ENCODE assay signal across 22 cellular contexts in genomic region chr11:93517611-93518010, GRCh38. TPM values are rescaled to one million over a fixed set of nuclear protein-coding genes. Genes with fewer than 3 reads are reported as not detected.
DNase-seq lines count a peak whose midpoint lies in the region; ATAC-seq and TF ChIP-seq lines count a peak whose summit lies in the region.
"Had no signal": no experiment of that assay in that cellular context is flagged by ENCODE, and none has a peak within 500 bp of the region (broad histone marks: within the 10 kb centered on the region; RNA-seq: fewer than 3 reads in every experiment).

No MANE protein-coding gene starts in this region.

- no peak overlapping the region for H4K8ac ChIP-seq in mesenchymal stem cell (ENCODE audit: low read length)

- no peak overlapping the region for H4K91ac ChIP-seq in mesenchymal stem cell (ENCODE audit: low read length)

- no peak for ATAC-seq in activated T-helper 17 cell treated with anti-CD3 and anti-CD28 coated beads, Interleukin-2, amount 50 U/mL, for 72 hours (replicated peaks)
- ATAC-seq: CD8-positive, alpha-beta T cell had no signal

- H3K27ac ChIP-seq in mesenchymal stem cell (ENCODE audit: low read length, poor library complexity, severe bottlenecking) = no peak overlapping the region
- H3K27ac ChIP-seq: C4-2B, SJSA1 had no signal

- peaks cover 32% of the 10 kb centered on the region for H3K4me1 Mint-ChIP-seq in activated T-helper 17 cell treated with anti-CD3 and anti-CD28 coated beads, Interleukin-2, amount 50 U/mL, for 72 hours
- peaks cover 74% of the 10 kb centered on the region for H3K4me1 Mint-ChIP-seq in nephron

- no peak overlapping the region for H2BK12ac ChIP-seq in mesenchymal stem cell (ENCODE audit: low read length in 2 of 2)

- H3K9me3 Mint-ChIP-seq in activated T-helper 17 cell treated with anti-CD3 and anti-CD28 coated beads, Interleukin-2, amount 50 U/mL, for 72 hours = no peaks in the 10 kb centered on the region
- no peaks in the 10 kb centered on the region for H3K9me3 Mint-ChIP-seq in nephron
- H3K9me3 Mint-ChIP-seq: CD8-positive, alpha-beta T cell had no signal

- no peaks in the 10 kb centered on the region for H3K36me3 ChIP-seq in mesenchymal stem cell (ENCODE audit: control insufficient read depth in 1 of 2, insufficient read depth in 2 of 2, low read depth in 1 of 2, low read length in 2 of 2)
- H3K36me3 ChIP-seq: SJSA1 had no signal

- no peak overlapping the region for H2AK5ac ChIP-seq in mesenchymal stem cell (ENCODE audit: low read length, severe bottlenecking)

- H3K79me1 ChIP-seq in mesenchymal stem cell (replicated peaks; ENCODE audit: low read length, poor library complexity, severe bottlenecking) = peaks cover 30% of the 10 kb centered on the region

- peaks cover 2% of the 10 kb centered on the region for H3K4me1 ChIP-seq in mesenchymal stem cell (ENCODE audit: control insufficient read depth, insufficient read depth, low read depth, low read length)
- H3K4me1 ChIP-seq: SJSA1 had no signal

- WGBS in mesenchymal stem cell = 98% methylated on average over 3 of the region's 4 CpGs

- H3K14ac ChIP-seq in mesenchymal stem cell (ENCODE audit: low read length in 2 of 2) = no peak overlapping the region

- H3K4me3 ChIP-seq in mesenchymal stem cell (ENCODE audit: insufficient read depth in 1 of 2, low read depth in 1 of 2, low read length in 2 of 2) = no peak overlapping the region
- H3K4me3 ChIP-seq: SJSA1 had no signal

- H3K18ac ChIP-seq in mesenchymal stem cell (ENCODE audit: low read depth in 1 of 2, low read length in 2 of 2) = no peak overlapping the region

- H2BK5ac ChIP-seq in mesenchymal stem cell (ENCODE audit: low read depth, low read length, poor library complexity, severe bottlenecking) = no peak overlapping the region

- no peaks in the 10 kb centered on the region for H3K27me3 ChIP-seq in mesenchymal stem cell (ENCODE audit: control insufficient read depth in 1 of 2, insufficient read depth in 1 of 2, low read length in 2 of 2)
- H3K27me3 ChIP-seq: SJSA1 had no signal

- H3K23ac ChIP-seq in mesenchymal stem cell (ENCODE audit: low read length in 2 of 2) = no peak overlapping the region

- no peak overlapping the region for H3K4ac ChIP-seq in mesenchymal stem cell (ENCODE audit: low read depth in 1 of 2, low read length in 2 of 2)

- H3K27ac Mint-ChIP-seq in activated T-helper 17 cell treated with anti-CD3 and anti-CD28 coated beads, Interleukin-2, amount 50 U/mL, for 72 hours = peak overlapping the region; percentile 10
- H3K27ac Mint-ChIP-seq in nephron = peak overlapping the region in 2 of 3 experiments; percentile 27 to 34
- H3K27ac Mint-ChIP-seq: CD8-positive, alpha-beta T cell had no signal

- DNase-seq in NCI-H1105 treated with DMSO at 0.1 percent for 48 hours (lab: John Stamatoyannopoulos, UW) = peak; percentile 15
- DNase-seq in NCI-H1105 (lab: John Stamatoyannopoulos, UW) = no peak
- no peak for DNase-seq in stimulated activated CD4-positive, alpha-beta T cell treated with anti-CD3 and anti-CD28 coated beads, Interleukin-2, amount 100 ng/mL, for 24 hours
- DNase-seq in NCI-H82 treated with DMSO at 0.1 percent for 48 hours (lab: John Stamatoyannopoulos, UW; ENCODE audit: unreplicated experiment) = no peak
- DNase-seq in mesenchymal stem cell = no peak
- DNase-seq in stimulated activated CD4-positive, alpha-beta T cell treated with anti-CD3 and anti-CD28 coated beads, Interleukin-15, amount 100 ng/mL, for 24 hours = no peak
- DNase-seq: 8988T; CD8-positive, alpha-beta T cell; DMS 273 treated with DMSO at 0.1 percent for 48 hours; DND-41; NCI-H1048; NCI-H146; NCI-H1930; NCI-H2107; NCI-H774; NK-92 treated with Interleukin-12 subunit alpha and Interleukin-12 subunit beta, amount 100 ng/mL, for 24 hours; Right ventricle myocardium superior; RPMI8226 had no signal

- TF ChIP-seq CTCF in nephron (IDR thresholded peaks at IDR 0.05; ENCODE audit: unreplicated experiment in 3 of 3) = no peak

- H3K36me3 Mint-ChIP-seq in activated T-helper 17 cell treated with anti-CD3 and anti-CD28 coated beads, Interleukin-2, amount 50 U/mL, for 72 hours (ENCODE audit: low read depth) = no peaks in the 10 kb centered on the region
- peaks cover under 1% of the 10 kb centered on the region for H3K36me3 Mint-ChIP-seq in nephron (ENCODE audit: low read depth)
- H3K36me3 Mint-ChIP-seq: CD8-positive, alpha-beta T cell had no signal

- H3K4me3 Mint-ChIP-seq in activated T-helper 17 cell treated with anti-CD3 and anti-CD28 coated beads, Interleukin-2, amount 50 U/mL, for 72 hours = no peak overlapping the region
- no peak overlapping the region for H3K4me3 Mint-ChIP-seq in nephron
- H3K4me3 Mint-ChIP-seq: CD8-positive, alpha-beta T cell had no signal

- no peak overlapping the region for H2BK15ac ChIP-seq in mesenchymal stem cell (ENCODE audit: low read depth, poor library complexity, severe bottlenecking)

- H2BK120ac ChIP-seq in mesenchymal stem cell (ENCODE audit: low read depth, low read length) = no peak overlapping the region

- no peaks in the 10 kb centered on the region for H3K27me3 Mint-ChIP-seq in activated T-helper 17 cell treated with anti-CD3 and anti-CD28 coated beads, Interleukin-2, amount 50 U/mL, for 72 hours
- no peaks in the 10 kb centered on the region for H3K27me3 Mint-ChIP-seq in nephron (ENCODE audit: low read depth)

- H2AFZ ChIP-seq in mesenchymal stem cell (ENCODE audit: low read depth, low read length) = no peak overlapping the region

- no peaks in the 10 kb centered on the region for H3K9me3 ChIP-seq in mesenchymal stem cell (ENCODE audit: control insufficient read depth, low read length)
- H3K9me3 ChIP-seq: SJSA1 had no signal

- no peak overlapping the region for H3K9ac ChIP-seq in mesenchymal stem cell (ENCODE audit: low read length)

- no peak overlapping the region for H3K4me2 ChIP-seq in mesenchymal stem cell (ENCODE audit: low read length, poor library complexity, severe bottlenecking)

RNA-seq across cellular contexts. Expression of gene SMCO4, which starts 25.6 kb away (rescaled TPM):
- total RNA-seq in activated T-helper 17 cell treated with anti-CD3 and anti-CD28 coated beads, Interleukin-2, amount 50 U/mL, for 72 hours = 10 to 100 TPM; 49.3 to 82.4 TPM
- 8.1 TPM for polyA plus RNA-seq in mesenchymal stem cell (2013, experiment 1 of 2)
- 10.2 TPM for polyA plus RNA-seq in mesenchymal stem cell (2013, experiment 2 of 2)
